In the genomic region with DNA sequence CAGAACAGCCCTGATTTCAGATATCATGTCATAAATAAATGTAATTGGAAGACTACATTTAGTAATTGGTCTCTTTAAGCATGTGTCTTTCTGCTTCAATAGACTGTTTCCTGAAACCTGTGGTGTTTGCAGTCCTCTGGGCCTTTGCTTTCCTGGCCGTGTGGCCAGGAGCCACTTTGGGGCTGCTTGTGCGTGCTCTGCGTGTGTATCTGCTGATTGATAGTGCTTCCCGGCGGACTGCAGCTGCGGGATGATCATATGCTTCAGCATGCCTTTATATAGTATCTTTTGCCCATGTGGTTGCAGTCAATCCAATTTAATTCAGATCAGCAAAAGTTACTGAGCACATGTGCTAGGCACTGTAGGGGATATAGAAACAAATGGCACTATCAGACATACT, we compare ENCODE assay signal across 14 cellular contexts. TPM values are rescaled to one million over a fixed set of nuclear protein-coding genes. Genes with fewer than 3 reads are reported as not detected.
DNase-seq lines count a peak whose midpoint lies in the region; ATAC-seq and TF ChIP-seq lines count a peak whose summit lies in the region.
"Had no signal": no experiment of that assay in that cellular context is flagged by ENCODE, and none has a peak within 500 bp of the region (broad histone marks: within the 10 kb centered on the region; RNA-seq: fewer than 3 reads in every experiment).

No MANE protein-coding gene starts in this region.

- H3K27me3 ChIP-seq in SK-N-SH (ENCODE audit: insufficient read depth) = no peaks in the 10 kb centered on the region
- H3K27me3 ChIP-seq in esophagus muscularis mucosa = no peaks in the 10 kb centered on the region
- H3K27me3 ChIP-seq in neural cell (ENCODE audit: insufficient read depth, low read depth, low read length) = no peaks in the 10 kb centered on the region

- CTCF ChIA-PET in SK-N-SH (lab: Yijun Ruan, JAX) = interaction anchor here (1.0 to 1.2 kb wide), 2 partner anchors 11 to 295 kb away, joined by 3 read pairs; no protein-coding TSS in a partner anchor

- no peaks in the 10 kb centered on the region for H3K79me2 ChIP-seq in SK-N-SH (ENCODE audit: insufficient read depth)
- H3K79me2 ChIP-seq in neural cell (replicated peaks; ENCODE audit: insufficient read depth, low read length) = no peaks in the 10 kb centered on the region

- intact Hi-C loops in esophagus muscularis mucosa (cut with DNase I) = no loop called here

- no peaks in the 10 kb centered on the region for H3K9me2 ChIP-seq in SK-N-SH
- H3K9me2 ChIP-seq in neural cell (ENCODE audit: insufficient read depth, low read length) = no peaks in the 10 kb centered on the region

- no peak for TF ChIP-seq POLR2A in esophagus muscularis mucosa (IDR thresholded peaks at IDR 0.05; ENCODE audit: low read depth)

- H3K4me1 ChIP-seq in SK-N-SH (ENCODE audit: control insufficient read depth in 1 of 2, insufficient read depth in 2 of 2, low read depth in 1 of 2, low read length in 1 of 2) = peaks cover 0 to 23% of the 10 kb centered on the region in 2 experiments; a peak in 2 of 4 replicates
- H3K4me1 ChIP-seq in esophagus muscularis mucosa = no peaks in the 10 kb centered on the region
- H3K4me1 ChIP-seq: HAP-1 had no signal

- TF ChIP-seq CTCF in SK-N-SH (IDR thresholded peaks at IDR 0.05) (no peak), esophagus muscularis mucosa (IDR thresholded peaks at IDR 0.05) (no peak), neural cell (IDR thresholded peaks at IDR 0.05; ENCODE audit: poor library complexity, severe bottlenecking) (no peak)

- ATAC-seq in SK-N-SH treated with all-trans-retinoic acid at 6 μM for 48 hours (no peak), GM21825 (IDR thresholded peaks at IDR 0.05; ENCODE audit: unreplicated experiment) (no peak)

- POLR2A ChIA-PET in SK-N-SH (lab: Yijun Ruan, JAX) = no interaction called here

- H3K36me3 ChIP-seq in SK-N-SH (replicated peaks in 1 of 2; ENCODE audit: control insufficient read depth in 1 of 2, insufficient read depth in 2 of 2, low read length in 1 of 2) = no peaks in the 10 kb centered on the region
- no peaks in the 10 kb centered on the region for H3K36me3 ChIP-seq in esophagus muscularis mucosa
- no peaks in the 10 kb centered on the region for H3K36me3 ChIP-seq in neural cell (ENCODE audit: insufficient read depth, low read length)
- H3K36me3 ChIP-seq: HAP-1 had no signal

- TF ChIP-seq EP300 in SK-N-SH (IDR thresholded peaks at IDR 0.05; ENCODE audit: borderline replicate concordance in 1 of 2, low read depth in 1 of 2, low read length in 1 of 2) (no peak), esophagus muscularis mucosa (IDR thresholded peaks at IDR 0.05) (no peak), neural cell (conservative IDR thresholded peaks at IDR 0.05; ENCODE audit: poor library complexity, severe bottlenecking) (no peak)

- H3K9me3 ChIP-seq in SK-N-SH = no peaks in the 10 kb centered on the region
- no peaks in the 10 kb centered on the region for H3K9me3 ChIP-seq in esophagus muscularis mucosa
- no peaks in the 10 kb centered on the region for H3K9me3 ChIP-seq in neural cell (ENCODE audit: low read length)
- H3K9me3 ChIP-seq: HAP-1 had no signal

- H2AFZ ChIP-seq in SK-N-SH (ENCODE audit: low read depth) = no peak overlapping the region
- no peak overlapping the region for H2AFZ ChIP-seq in neural cell (ENCODE audit: low read depth, low read length)

- DNase-seq in SK-N-SH = peak; percentile 22
- peak; percentile 62 for DNase-seq in esophagus muscularis mucosa (ENCODE audit: extremely low spot score)
- no peak for DNase-seq in NCI-H146 treated with DMSO at 0.1 percent for 48 hours (lab: John Stamatoyannopoulos, UW; ENCODE audit: unreplicated experiment)
- DNase-seq in activated CD8-positive, alpha-beta memory T cell treated with anti-CD3 and anti-CD28 coated beads, Interleukin-2, amount 50 U/mL, for 4 hours = no peak
- DNase-seq in G401 (ENCODE audit: low spot score) = no peak
- DNase-seq: CD4-positive, alpha-beta memory T cell; DMS79 treated with DMSO at 0.1 percent for 48 hours; EL; GDM1 had no signal

- H3K9ac ChIP-seq in SK-N-SH (no peak overlapping the region), neural cell (ENCODE audit: low read length) (no peak overlapping the region)

- no peaks in the 10 kb centered on the region for H3F3A ChIP-seq in SK-N-SH (replicated peaks; ENCODE audit: insufficient read depth)
- no peaks in the 10 kb centered on the region for H3F3A ChIP-seq in neural cell (ENCODE audit: insufficient read depth, low read length, poor library complexity, severe bottlenecking)

- H3K4me2 ChIP-seq in SK-N-SH (no peak overlapping the region), neural cell (ENCODE audit: low read length) (no peak overlapping the region)

- no peak overlapping the region for H3K4me3 ChIP-seq in SK-N-SH (ENCODE audit: low read depth in 2 of 2, low read length in 1 of 2)
- no peak overlapping the region for H3K4me3 ChIP-seq in esophagus muscularis mucosa
- H3K4me3 ChIP-seq in neural cell (ENCODE audit: low read length) = no peak overlapping the region
- H3K4me3 ChIP-seq: HAP-1 had no signal

- H3K27ac ChIP-seq in SK-N-SH (ENCODE audit: low read depth in 2 of 2, low read length in 1 of 2) = peak overlapping the region in 1 of 2 experiments; percentile 39; a peak in 2 of 4 replicates
- H3K27ac ChIP-seq in esophagus muscularis mucosa (replicated peaks in 1 of 4) = no peak overlapping the region
- peak overlapping the region; percentile 34 for H3K27ac ChIP-seq in neural cell (ENCODE audit: low read length)
- H3K27ac ChIP-seq: 22Rv1 had no signal

- 77% methylated on average over 6 of the region's 6 CpGs for WGBS in SK-N-SH (ENCODE audit: low lambda C conversion rate)
- 94% methylated on average over 6 of the region's 6 CpGs for WGBS in esophagus muscularis mucosa

- no peaks in the 10 kb centered on the region for H4K20me1 ChIP-seq in SK-N-SH (ENCODE audit: insufficient read depth)
- H4K20me1 ChIP-seq in neural cell (ENCODE audit: insufficient read depth) = no peaks in the 10 kb centered on the region

- TF ChIP-seq RAD21 in SK-N-SH (IDR thresholded peaks at IDR 0.05; ENCODE audit: low read length) (no peak), neural cell (conservative IDR thresholded peaks at IDR 0.05) (no peak)

- in situ Hi-C loops in G401 (cut with HindIII; ENCODE audit: low sequenced_read_pairs) = no loop called here

TF ChIP-seq in SK-N-SH, 30 proteins besides CTCF, POLR2A, EP300 and RAD21 (continues in another document):
- TF ChIP-seq CHD2 (IDR thresholded peaks at IDR 0.05; ENCODE audit: low read length, partially characterized antibody) (no peak), GABPA (IDR thresholded peaks at IDR 0.05; ENCODE audit: low read depth) (no peak), NFIC (IDR thresholded peaks at IDR 0.05; ENCODE audit: borderline replicate concordance) (no peak)
- TF ChIP-seq, protein P1, sequence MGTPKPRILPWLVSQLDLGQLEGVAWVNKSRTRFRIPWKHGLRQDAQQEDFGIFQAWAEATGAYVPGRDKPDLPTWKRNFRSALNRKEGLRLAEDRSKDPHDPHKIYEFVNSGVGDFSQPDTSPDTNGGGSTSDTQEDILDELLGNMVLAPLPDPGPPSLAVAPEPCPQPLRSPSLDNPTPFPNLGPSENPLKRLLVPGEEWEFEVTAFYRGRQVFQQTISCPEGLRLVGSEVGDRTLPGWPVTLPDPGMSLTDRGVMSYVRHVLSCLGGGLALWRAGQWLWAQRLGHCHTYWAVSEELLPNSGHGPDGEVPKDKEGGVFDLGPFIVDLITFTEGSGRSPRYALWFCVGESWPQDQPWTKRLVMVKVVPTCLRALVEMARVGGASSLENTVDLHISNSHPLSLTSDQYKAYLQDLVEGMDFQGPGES (IDR thresholded peaks at IDR 0.05; ENCODE audit: low read depth, low read length) = no peak

TF ChIP-seq in SK-N-SH treated with all-trans-retinoic acid at 6 μM for 48 hours, 23 proteins besides CTCF, POLR2A, EP300 and RAD21 (continues in another document):
- no peak for TF ChIP-seq ZNF70 (CRISPR knock-in tag; IDR thresholded peaks at IDR 0.05)
- TF ChIP-seq, protein P2, sequence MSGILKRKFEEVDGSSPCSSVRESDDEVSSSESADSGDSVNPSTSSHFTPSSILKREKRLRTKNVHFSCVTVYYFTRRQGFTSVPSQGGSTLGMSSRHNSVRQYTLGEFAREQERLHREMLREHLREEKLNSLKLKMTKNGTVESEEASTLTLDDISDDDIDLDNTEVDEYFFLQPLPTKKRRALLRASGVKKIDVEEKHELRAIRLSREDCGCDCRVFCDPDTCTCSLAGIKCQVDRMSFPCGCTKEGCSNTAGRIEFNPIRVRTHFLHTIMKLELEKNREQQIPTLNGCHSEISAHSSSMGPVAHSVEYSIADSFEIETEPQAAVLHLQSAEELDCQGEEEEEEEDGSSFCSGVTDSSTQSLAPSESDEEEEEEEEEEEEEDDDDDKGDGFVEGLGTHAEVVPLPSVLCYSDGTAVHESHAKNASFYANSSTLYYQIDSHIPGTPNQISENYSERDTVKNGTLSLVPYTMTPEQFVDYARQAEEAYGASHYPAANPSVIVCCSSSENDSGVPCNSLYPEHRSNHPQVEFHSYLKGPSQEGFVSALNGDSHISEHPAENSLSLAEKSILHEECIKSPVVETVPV (CRISPR knock-in tag; IDR thresholded peaks at IDR 0.05) = no peak

TF ChIP-seq in neural cell, 6 proteins besides CTCF, POLR2A, EP300 and RAD21:
- TF ChIP-seq POLR2AphosphoS5 (IDR thresholded peaks at IDR 0.05) = peak; percentile 9
- no peak for TF ChIP-seq MXI1 (conservative IDR thresholded peaks at IDR 0.05; ENCODE audit: poor library complexity, severe bottlenecking)

RNA-seq across cellular contexts. Expression of a gene that starts 27.5 kb away (rescaled TPM):
- polyA plus RNA-seq in SK-N-SH (2012; rRNA removed) (10.8 and 12.2 TPM in 2 replicates), neural cell (2.6 and 5.5 TPM in 2 replicates)
- polyA plus RNA-seq in SK-N-SH (2012; cell fraction: cytosol; rRNA removed) = 8.0 and 10.5 TPM in 2 replicates
- 27.1 and 37.0 TPM in 2 replicates for polyA plus RNA-seq in SK-N-SH (2012; cell fraction: nucleus; rRNA removed)
- 10 to 100 TPM in 2 of 4 donors, 1 to 10 TPM in 2; 6.6 to 12.8 (median 9.0) TPM for total RNA-seq in esophagus muscularis mucosa
- polyA minus RNA-seq in neural cell = 3.9 and 6.0 TPM in 2 replicates
- 19.5 and 29.0 TPM in 2 replicates for total RNA-seq in G401 (2014; rRNA removed; shearing (Covaris generic))

RNA-seq across cellular contexts. Expression of a gene that starts 31.1 kb away (rescaled TPM):
- 0.08 and 0.16 TPM in 2 replicates for polyA plus RNA-seq in SK-N-SH (2012; rRNA removed)
- polyA plus RNA-seq in SK-N-SH (2012; cell fraction: cytosol; rRNA removed) = 0.06 and 0.09 TPM in 2 replicates
- polyA plus RNA-seq in SK-N-SH (2012; cell fraction: nucleus; rRNA removed) = 0.15 and 0.57 TPM in 2 replicates
- 1 to 10 TPM in 2 of 4 donors, under 1 TPM in 2; 0.26 to 1.5 (median 0.87) TPM for total RNA-seq in esophagus muscularis mucosa
- 1.4 and 2.3 TPM in 2 replicates for polyA plus RNA-seq in neural cell
- polyA minus RNA-seq in neural cell = 3.4 and 3.9 TPM in 2 replicates
- 0.55 and 1.2 TPM in 2 replicates for total RNA-seq in G401 (2014; rRNA removed; shearing (Covaris generic))

Comparison
In these comparisons a context has a peak if more than half of its experiments do, and no peak if none do; other contexts are left out.
1. DNase-seq: peak in SK-N-SH (single experiment) and esophagus muscularis mucosa (single experiment); none in NCI-H146 treated with DMSO at 0.1 percent for 48 hours (single experiment), activated CD8-positive, alpha-beta memory T cell treated with anti-CD3 and anti-CD28 coated beads, Interleukin-2, amount 50 U/mL, for 4 hours (single experiment) and G401 (single experiment).